In the genomic region with DNA sequence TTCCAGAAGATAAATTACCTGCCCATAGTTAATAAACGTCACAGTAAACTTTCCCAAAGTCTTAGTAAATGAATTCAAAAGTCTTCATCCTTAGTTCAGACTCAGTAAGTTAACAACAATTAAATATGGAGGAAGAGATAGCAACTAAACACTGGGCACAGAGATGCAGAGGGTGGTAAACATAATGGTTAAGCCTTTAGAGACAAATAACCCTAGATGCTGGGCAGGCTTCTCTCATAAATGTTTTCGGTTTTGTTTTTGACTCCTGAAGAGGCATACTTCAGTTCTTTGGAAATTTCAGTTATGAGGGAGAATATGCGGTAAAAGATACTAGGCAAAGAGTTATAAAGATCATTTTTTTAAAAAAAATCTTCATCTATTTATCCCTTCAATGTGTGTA, we compare ENCODE assay signal across 26 cellular contexts.
"Had no signal": no experiment of that assay in that cellular context is flagged by ENCODE, and none has a peak within 500 bp of the region (broad histone marks: within the 10 kb centered on the region; RNA-seq: fewer than 3 reads in every experiment).

No MANE protein-coding gene starts in this region.

- DNase-seq: stimulated activated CD4-positive, alpha-beta T cell treated with anti-CD3 and anti-CD28 coated beads, Interleukin-2, amount 100 ng/mL, for 48 hours; stimulated activated CD4-positive, alpha-beta T cell treated with anti-CD3 and anti-CD28 coated beads, Interleukin-4, amount 100 ng/mL, for 1 hour; stimulated activated CD4-positive, alpha-beta T cell treated with anti-CD3 and anti-CD28 coated beads, Interleukin-4, amount 100 ng/mL, for 24 hours; stimulated activated CD4-positive, alpha-beta T cell treated with anti-CD3 and anti-CD28 coated beads, Interleukin-4, amount 100 ng/mL, for 4 hours; stimulated activated CD8-positive, alpha-beta memory T cell treated with anti-CD3 and anti-CD28 coated beads, Interleukin-4, amount 100 ng/mL, for 48 hours; stimulated activated naive B cell treated with anti-CD40 and anti-IgM and Interleukin-4, amounts not matched to agents 10 μg/mL and 1 μg/mL and 100 μg/mL, for 72 hours; stimulated activated naive CD4-positive, alpha-beta T cell; stimulated activated naive CD4-positive, alpha-beta T cell treated with Interleukin-2 at 50 U/mL for 16 hours; stimulated activated naive CD8-positive, alpha-beta T cell treated with anti-CD3 and anti-CD28 coated beads, Interleukin-15, amount 100 ng/mL, for 72 hours; stimulated activated naive CD8-positive, alpha-beta T cell treated with anti-CD3 and anti-CD28 coated beads, Interleukin-15, Interleukin-2, amounts not matched to agents 100 U/mL and 50 U/mL, for 24 hours; stomach; substantia nigra; testis; thyroid gland; tibial artery; transverse colon; trophoblast cell; upper lobe of left lung; upper lobe of right lung; uterus had no signal

- H3K27ac ChIP-seq: stomach, suprapubic skin, testis, thoracic aorta, thyroid gland, tibial artery, tibial nerve, transverse colon, upper lobe of left lung, upper lobe of right lung, uterus, vagina had no signal

- H3K4me3 ChIP-seq: stomach, suprapubic skin, testis, thoracic aorta, thyroid gland, tibial artery, tibial nerve, transverse colon, upper lobe of left lung, upper lobe of right lung, uterus, vagina had no signal

- H3K4me1 ChIP-seq: stomach, suprapubic skin, testis, thyroid gland, tibial artery, tibial nerve, transverse colon, upper lobe of left lung, upper lobe of right lung, uterus, vagina had no signal

- H3K36me3 ChIP-seq: stomach, suprapubic skin, thoracic aorta, thyroid gland, tibial artery, tibial nerve, transverse colon, upper lobe of left lung, upper lobe of right lung, uterus, vagina had no signal

- H3K27me3 ChIP-seq: stomach, suprapubic skin, testis, thyroid gland, tibial artery, tibial nerve, transverse colon, upper lobe of left lung, upper lobe of right lung, uterus, vagina had no signal

- H3K9me3 ChIP-seq: stomach, testis, thoracic aorta, tibial artery, tibial nerve, transverse colon, upper lobe of left lung, upper lobe of right lung, uterus, vagina had no signal

- ATAC-seq: stimulated activated effector memory CD8-positive, alpha-beta T cell treated with anti-CD3 and anti-CD28 coated beads, Interleukin-12 subunit alpha, Interleukin-12 subunit beta, amount 100 ng/mL, for 72 hours; stimulated activated memory B cell treated with anti-CD40 and anti-IgM and Interleukin-4, amounts not matched to agents 10 μg/mL and 1 μg/mL and 100 μg/mL, for 72 hours; stimulated activated naive B cell treated with anti-CD40 and anti-IgM and Interleukin-4, amounts not matched to agents 10 μg/mL and 1 μg/mL and 100 μg/mL, for 72 hours; stimulated activated naive CD8-positive, alpha-beta T cell treated with anti-CD3 and anti-CD28 coated beads, Interleukin-15, amount 100 ng/mL, for 72 hours; stimulated activated naive CD8-positive, alpha-beta T cell treated with anti-CD3 and anti-CD28 coated beads, Interleukin-15, Interleukin-2, amounts not matched to agents 100 U/mL and 50 U/mL, for 24 hours; upper lobe of right lung had no signal
